Comparison of ENCODE assay signal across 8 cellular contexts in genomic region chr2:177332041-177332991, GRCh38.
DNase-seq lines count a peak whose midpoint lies in the region; ATAC-seq and TF ChIP-seq lines count a peak whose summit lies in the region.

No MANE protein-coding gene starts in this region.

- POLR2A ChIA-PET in activated CD8-positive, alpha-beta T cell treated with anti-CD3 and anti-CD28 coated beads, Interleukin-2, amount 10 ng/mL, durations not matched to agents 7 days and 5 days (lab: Charles Lee), result interaction anchor here (0.9 to 3.7 kb wide), 4 partner anchors 68 to 167 kb away, joined by 4 to 25 read pairs (median 14); partner anchors contain the start of gene NFE2L2

- H3K27ac Mint-ChIP-seq in activated CD8-positive, alpha-beta T cell treated with anti-CD3 and anti-CD28 coated beads, Interleukin-2, amount 10 ng/mL, durations not matched to agents 7 days and 5 days, result no peak overlapping the region
- H3K27ac Mint-ChIP-seq in nephron progenitor cell, result peak overlapping the region; percentile 62

- ATAC-seq in GM19328 (IDR thresholded peaks at IDR 0.05; ENCODE audit: unreplicated experiment) (peak; percentile 77), HG03460 (IDR thresholded peaks at IDR 0.05; ENCODE audit: unreplicated experiment) (peak; percentile 77), HG02970 (IDR thresholded peaks at IDR 0.05; ENCODE audit: low FRiP score, unreplicated experiment) (no peak)
- ATAC-seq in activated CD8-positive, alpha-beta T cell treated with anti-CD3 and anti-CD28 coated beads, Interleukin-2, amount 10 ng/mL, durations not matched to agents 7 days and 5 days, result peak; percentile 82

- H3K4me1 Mint-ChIP-seq in activated CD8-positive, alpha-beta T cell treated with anti-CD3 and anti-CD28 coated beads, Interleukin-2, amount 10 ng/mL, durations not matched to agents 7 days and 5 days (ENCODE audit: low read depth), result peaks cover 15% of the 10 kb centered on the region
- peaks cover 26% of the 10 kb centered on the region for H3K4me1 Mint-ChIP-seq in nephron progenitor cell

- DNase-seq in D341Med (ENCODE audit: low spot score) (peak; percentile 67), NCI-H526 (lab: John Stamatoyannopoulos, UW) (peak; percentile 86 to 92), fibroblast of villous mesenchyme (ENCODE audit: low read depth) (peak; percentile 88), nephron progenitor cell (peak; percentile 37)
- DNase-seq in activated CD8-positive, alpha-beta T cell treated with anti-CD3 and anti-CD28 coated beads, Interleukin-2, amount 10 ng/mL, durations not matched to agents 7 days and 5 days, result peak; percentile 69

- no peak overlapping the region for H3K4me3 Mint-ChIP-seq in activated CD8-positive, alpha-beta T cell treated with anti-CD3 and anti-CD28 coated beads, Interleukin-2, amount 10 ng/mL, durations not matched to agents 7 days and 5 days
- H3K4me3 Mint-ChIP-seq in nephron progenitor cell, result peak overlapping the region; percentile 37

- no peaks in the 10 kb centered on the region for H3K27me3 Mint-ChIP-seq in activated CD8-positive, alpha-beta T cell treated with anti-CD3 and anti-CD28 coated beads, Interleukin-2, amount 10 ng/mL, durations not matched to agents 7 days and 5 days (ENCODE audit: low read depth)
- peaks cover 4% of the 10 kb centered on the region for H3K27me3 Mint-ChIP-seq in nephron progenitor cell (ENCODE audit: low read depth, poor library complexity)

- peaks cover 5% of the 10 kb centered on the region for H3K36me3 Mint-ChIP-seq in activated CD8-positive, alpha-beta T cell treated with anti-CD3 and anti-CD28 coated beads, Interleukin-2, amount 10 ng/mL, durations not matched to agents 7 days and 5 days (ENCODE audit: low read depth)
- peaks cover 19% of the 10 kb centered on the region for H3K36me3 Mint-ChIP-seq in nephron progenitor cell (ENCODE audit: low read depth)

- CTCF ChIA-PET in activated CD8-positive, alpha-beta T cell treated with anti-CD3 and anti-CD28 coated beads, Interleukin-2, amount 10 ng/mL, durations not matched to agents 7 days and 5 days (lab: Charles Lee), result interaction anchor here (0.6 to 9.6 kb wide), 23 partner anchors 14 to 431 kb away, joined by 3 to 217 read pairs (median 4); partner anchors contain the start of genes AGPS and NFE2L2

- TF ChIP-seq CTCF in fibroblast of villous mesenchyme (IDR thresholded peaks at IDR 0.05; ENCODE audit: insufficient read depth, low read depth, low read length) (peak; percentile 64), nephron progenitor cell (IDR thresholded peaks at IDR 0.05) (peak; percentile 60)

- no peak overlapping the region for H3K4me3 ChIP-seq in fibroblast of villous mesenchyme (ENCODE audit: low read depth, low read length)

- H3K9me3 Mint-ChIP-seq in activated CD8-positive, alpha-beta T cell treated with anti-CD3 and anti-CD28 coated beads, Interleukin-2, amount 10 ng/mL, durations not matched to agents 7 days and 5 days (ENCODE audit: insufficient read depth), result no peaks in the 10 kb centered on the region
- no peaks in the 10 kb centered on the region for H3K9me3 Mint-ChIP-seq in nephron progenitor cell

Comparison
In these comparisons a context has a peak if more than half of its experiments do, and no peak if none do; other contexts are left out.
1. DNase-seq: peak in every context shown above with its lines; median percentile 89 in NCI-H526; 88 in fibroblast of villous mesenchyme; 69 in activated CD8-positive, alpha-beta T cell treated with anti-CD3 and anti-CD28 coated beads, Interleukin-2, amount 10 ng/mL, durations not matched to agents 7 days and 5 days; 67 in D341Med; 37 in nephron progenitor cell.